Comparison of ENCODE assay signal across 11 cellular contexts in the genomic region with DNA sequence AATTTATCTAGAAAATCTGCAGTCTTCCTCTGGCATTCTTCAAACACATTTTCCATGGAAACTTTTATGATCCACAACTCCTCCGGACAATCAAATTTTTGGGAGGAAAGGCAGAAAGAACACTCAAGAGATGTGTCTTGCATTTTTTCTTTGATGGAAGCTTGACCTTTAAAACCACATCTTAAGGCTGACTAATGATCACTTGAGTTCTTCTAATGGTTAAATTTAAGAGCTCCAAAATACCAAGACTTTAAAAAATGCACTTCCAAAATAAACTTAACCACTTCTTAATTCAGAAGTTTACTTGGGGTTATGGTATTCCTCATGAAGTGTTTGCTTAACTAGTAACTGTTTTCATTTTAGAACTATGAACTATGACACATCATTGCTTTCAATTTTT. TPM values are rescaled to one million over a fixed set of nuclear protein-coding genes. Genes with fewer than 3 reads are reported as not detected.
A peak's percentile ranks its signal among the peaks of the same experiment; 100 is the strongest.
DNase-seq lines count a peak whose midpoint lies in the region; ATAC-seq and TF ChIP-seq lines count a peak whose summit lies in the region.
"Had no signal": no experiment of that assay in that cellular context is flagged by ENCODE, and none has a peak within 500 bp of the region (broad histone marks: within the 10 kb centered on the region; RNA-seq: fewer than 3 reads in every experiment).

No MANE protein-coding gene starts in this region.

- H3K36me3 ChIP-seq in MG63 (no peaks in the 10 kb centered on the region; the same call in 1 of the 2 replicates), HAP-1 (replicated peaks) (no peaks in the 10 kb centered on the region)

- peaks cover 12% of the 10 kb centered on the region for H3K4me1 ChIP-seq in HAP-1
- H3K4me1 ChIP-seq: psoas muscle had no signal

- no peak for ATAC-seq in HG03095 (IDR thresholded peaks at IDR 0.05; ENCODE audit: unreplicated experiment)
- ATAC-seq: psoas muscle had no signal

- H3K9me3 ChIP-seq in MG63 (no peaks in the 10 kb centered on the region), HAP-1 (no peaks in the 10 kb centered on the region)
- H3K9me3 ChIP-seq: psoas muscle had no signal

- peak; percentile 71 for DNase-seq in COLO829 (ENCODE audit: low spot score)
- DNase-seq in MG63 = no peak
- peak; percentile 77 for DNase-seq in fibroblast of mammary gland (ENCODE audit: low read depth)
- peak; percentile 77 for DNase-seq in renal cortical epithelial cell (ENCODE audit: low read depth)
- DNase-seq in HAP-1 (ENCODE audit: low spot score in 2 of 2) = no peak
- DNase-seq in NCI-H345 (lab: John Stamatoyannopoulos, UW) = no peak
- no peak for DNase-seq in G401 (ENCODE audit: low spot score)
- DNase-seq: CD8-positive, alpha-beta memory T cell; NCI-H2107; psoas muscle had no signal

- no peaks in the 10 kb centered on the region for H3K27me3 ChIP-seq in MG63
- no peaks in the 10 kb centered on the region for H3K27me3 ChIP-seq in HAP-1 (ENCODE audit: low read depth)

- no peak for TF ChIP-seq CTCF in fibroblast of mammary gland (conservative IDR thresholded peaks at IDR 0.05; ENCODE audit: control insufficient read depth, insufficient read depth, low read depth, low read length)

- peak overlapping the region; percentile 37 for H3K4me3 ChIP-seq in MG63
- H3K4me3 ChIP-seq in fibroblast of mammary gland (ENCODE audit: control insufficient read depth, low read depth, low read length) = no peak overlapping the region
- H3K4me3 ChIP-seq in HAP-1 = no peak overlapping the region

- in situ Hi-C loops in HAP-1 (cut with MboI; ENCODE audit: low sequenced_read_pairs) (no loop called here), G401 (cut with HindIII; ENCODE audit: low sequenced_read_pairs) (no loop called here)

RNA-seq across cellular contexts. Expression of gene ETV1, which starts 43.3 kb away (rescaled TPM):
- total RNA-seq in MG63 (2014; rRNA removed; shearing (Covaris generic); ENCODE audit: low replicate concordance) = 5.6 and 19.1 TPM in 2 replicates
- 2.3 and 3.0 TPM in 2 replicates for total RNA-seq in renal cortical epithelial cell
- total RNA-seq in G401 (2014; rRNA removed; shearing (Covaris generic)) = 4.2 and 7.2 TPM in 2 replicates

Comparison
In these comparisons a context has a peak if more than half of its experiments do, and no peak if none do; other contexts are left out.
1. DNase-seq: peak in COLO829 (single experiment), fibroblast of mammary gland (single experiment) and renal cortical epithelial cell (single experiment); none in MG63 (single experiment), HAP-1 (0 of 2), NCI-H345 (single experiment) and G401 (single experiment).